ENCODE assay signal across 28 cellular contexts in the genomic region with DNA sequence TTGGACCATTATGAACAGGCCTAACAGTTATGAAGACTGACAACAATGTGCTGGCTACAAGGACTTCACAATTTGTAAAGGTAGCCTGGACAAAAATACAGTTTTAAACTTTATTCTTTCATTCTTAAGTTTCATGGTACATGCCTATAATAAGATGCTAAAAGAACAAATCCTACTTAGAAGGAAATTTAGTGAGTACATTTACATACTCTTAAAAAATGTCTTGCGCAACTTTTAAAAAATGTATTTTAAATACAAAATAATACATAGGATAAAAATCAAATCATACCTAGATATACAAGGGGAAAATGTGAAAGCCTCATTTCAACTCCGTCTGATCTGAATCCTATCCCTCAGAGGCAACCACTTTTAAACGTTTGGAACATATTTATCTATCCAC.
DNase-seq lines count a peak whose midpoint lies in the region; ATAC-seq, FAIRE-seq and TF ChIP-seq lines count a peak whose summit lies in the region.
"Had no signal": no experiment of that assay in that cellular context is flagged by ENCODE, and none has a peak within 500 bp of the region (broad histone marks: within the 10 kb centered on the region; RNA-seq: fewer than 3 reads in every experiment).

No MANE protein-coding gene starts in this region.

- TF ChIP-seq CTCF in A549 (IDR thresholded peaks at IDR 0.05), result no peak
- TF ChIP-seq CTCF in astrocyte (IDR thresholded peaks at IDR 0.05; ENCODE audit: insufficient read depth, low read depth, low read length), result no peak
- TF ChIP-seq CTCF in kidney (IDR thresholded peaks at IDR 0.05; ENCODE audit: borderline replicate concordance, extremely low read depth, insufficient read depth), result no peak
- TF ChIP-seq CTCF in smooth muscle cell (IDR thresholded peaks at IDR 0.05; ENCODE audit: borderline replicate concordance, insufficient read depth, poor library complexity, severe bottlenecking), result no peak

- no peak for TF ChIP-seq POLR2A in A549 (IDR thresholded peaks at IDR 0.05; ENCODE audit: low read length)

- H3K9me3 ChIP-seq in A549 (peaks cover 3% of the 10 kb centered on the region; the same call in 2 of the 3 replicates), astrocyte (ENCODE audit: insufficient read depth, low read depth, low read length) (no peaks in the 10 kb centered on the region), kidney (ENCODE audit: control insufficient read depth in 1 of 2, low read length in 2 of 2) (no peaks in the 10 kb centered on the region), smooth muscle cell (replicated peaks; ENCODE audit: low read depth) (peaks cover 4% of the 10 kb centered on the region)
- H3K9me3 ChIP-seq: BE2C had no signal

- H3K36me3 ChIP-seq in astrocyte (ENCODE audit: insufficient read depth, low read length) (no peaks in the 10 kb centered on the region), kidney (ENCODE audit: control insufficient read depth in 1 of 2, insufficient read depth in 2 of 2, low read length in 2 of 2) (no peaks in the 10 kb centered on the region), smooth muscle cell (ENCODE audit: low read depth) (no peaks in the 10 kb centered on the region)
- H3K36me3 ChIP-seq: BE2C, BLaER1 had no signal

- H3K4me3 ChIP-seq in A549 (no peak overlapping the region), astrocyte (ENCODE audit: insufficient read depth, low read depth, low read length) (no peak overlapping the region), kidney (ENCODE audit: low read length in 2 of 2) (no peak overlapping the region), smooth muscle cell (no peak overlapping the region)
- H3K4me3 ChIP-seq: BLaER1, GM12878 had no signal

- H3K79me2 ChIP-seq in astrocyte (ENCODE audit: insufficient read depth, low read length) (peaks cover 28% of the 10 kb centered on the region), smooth muscle cell (ENCODE audit: low read depth) (peaks cover 26% of the 10 kb centered on the region)

- H3K27ac ChIP-seq in A549 (no peak overlapping the region), astrocyte (ENCODE audit: low read depth, low read length) (no peak overlapping the region), kidney (ENCODE audit: low read depth in 2 of 2, low read length in 2 of 2) (no peak overlapping the region), smooth muscle cell (ENCODE audit: low read depth) (no peak overlapping the region)
- H3K27ac ChIP-seq: BLaER1 had no signal

- no peaks in the 10 kb centered on the region for H3K4me1 ChIP-seq in A549
- H3K4me1 ChIP-seq in astrocyte (ENCODE audit: insufficient read depth, low read length), result no peaks in the 10 kb centered on the region
- H3K4me1 ChIP-seq in kidney (ENCODE audit: control insufficient read depth in 1 of 2, insufficient read depth in 1 of 2, low read depth in 1 of 2, low read length in 2 of 2), result no peaks in the 10 kb centered on the region
- no peaks in the 10 kb centered on the region for H3K4me1 ChIP-seq in smooth muscle cell (ENCODE audit: low read depth)
- H3K4me1 ChIP-seq: BE2C, BLaER1 had no signal

- CTCF ChIA-PET in A549 (lab: Yijun Ruan, JAX), result no interaction called here

- 93% methylated on average over 3 of the region's 3 CpGs for WGBS in A549 (ENCODE audit: missing lambda C conversion rate)
- 83% methylated on average over 3 of the region's 3 CpGs for WGBS in smooth muscle cell (ENCODE audit: low lambda C conversion rate)

- H4K20me1 ChIP-seq in astrocyte (ENCODE audit: insufficient read depth, low read length) (no peaks in the 10 kb centered on the region), smooth muscle cell (ENCODE audit: low read depth) (no peaks in the 10 kb centered on the region)
- H4K20me1 ChIP-seq: BLaER1 had no signal

- POLR2A ChIA-PET in A549 (lab: Yijun Ruan, JAX), result no interaction called here

- H3K4me2 ChIP-seq in A549, result no peak overlapping the region
- no peak overlapping the region for H3K4me2 ChIP-seq in astrocyte (ENCODE audit: low read length)
- no peak overlapping the region for H3K4me2 ChIP-seq in smooth muscle cell
- H3K4me2 ChIP-seq: BLaER1 had no signal

- DNase-seq in A549 (ENCODE audit: low read depth in 1 of 2, low spot score in 1 of 2) (no peak), astrocyte (ENCODE audit: low read depth) (no peak), kidney (no peak), smooth muscle cell (lab: John Stamatoyannopoulos, UW; ENCODE audit: unreplicated experiment) (no peak), SHP77 (lab: John Stamatoyannopoulos, UW) (no peak), pons (ENCODE audit: low spot score) (no peak)
- DNase-seq: 8988T; ACHN; BE2C; C1 segment of cervical spinal cord; CD4-positive, alpha-beta memory T cell; CD4-positive, CD25-positive, alpha-beta regulatory T cell; CD8-positive, alpha-beta memory T cell; COR-L47; DMS 273 treated with DMSO at 0.1 percent for 48 hours; DMS153; DMS53; DMS79; DND-41; EL; GDM1 had no signal

- no peak for ATAC-seq in A549
- no peak for ATAC-seq in HG03280 (IDR thresholded peaks at IDR 0.05; ENCODE audit: unreplicated experiment)
- ATAC-seq: GM12878 had no signal

- no peak overlapping the region for H3K27ac Mint-ChIP-seq in astrocyte (ENCODE audit: unreplicated experiment)
- H3K27ac Mint-ChIP-seq: CD14-positive monocyte; CD4-positive, alpha-beta memory T cell; CD4-positive, CD25-positive, alpha-beta regulatory T cell; CD8-positive, alpha-beta memory T cell had no signal

- no peaks in the 10 kb centered on the region for H3K27me3 ChIP-seq in astrocyte (ENCODE audit: insufficient read depth, low read length)
- no peaks in the 10 kb centered on the region for H3K27me3 ChIP-seq in smooth muscle cell (ENCODE audit: low read depth)
- H3K27me3 ChIP-seq: BE2C, BLaER1 had no signal

- TF ChIP-seq EP300 in A549 (IDR thresholded peaks at IDR 0.05), result no peak

- no peaks in the 10 kb centered on the region for H3K4me1 Mint-ChIP-seq in astrocyte (ENCODE audit: low read depth, unreplicated experiment)
- H3K4me1 Mint-ChIP-seq: CD14-positive monocyte had no signal

- H2AFZ ChIP-seq in astrocyte (ENCODE audit: low read depth, low read length), result no peak overlapping the region
- H2AFZ ChIP-seq in smooth muscle cell (ENCODE audit: low read depth), result no peak overlapping the region

- intact Hi-C loops in kidney (cut with DNase I), result no loop called here

- no peaks in the 10 kb centered on the region for H3K27me3 Mint-ChIP-seq in astrocyte (ENCODE audit: low read depth, unreplicated experiment)
- H3K27me3 Mint-ChIP-seq: CD4-positive, alpha-beta memory T cell; CD4-positive, CD25-positive, alpha-beta regulatory T cell had no signal

- FAIRE-seq in A549 (lab: Jason Lieb, UNC) (peak; percentile 74), astrocyte (lab: Jason Lieb, UNC) (peak; percentile 50), colon (lab: Jason Lieb, UNC) (peak; percentile 10), kidney (lab: Jason Lieb, UNC) (peak; percentile 74)
- FAIRE-seq: GM12878, GM12892, GM18507 had no signal

- peaks cover 6% of the 10 kb centered on the region for H3K9me3 Mint-ChIP-seq in astrocyte (ENCODE audit: unreplicated experiment)

- H3F3A ChIP-seq in smooth muscle cell (ENCODE audit: low read depth), result no peaks in the 10 kb centered on the region

- no peak overlapping the region for H3K4me3 Mint-ChIP-seq in astrocyte (ENCODE audit: unreplicated experiment)
- H3K4me3 Mint-ChIP-seq: CD14-positive monocyte; CD4-positive, alpha-beta memory T cell; CD4-positive, CD25-positive, alpha-beta regulatory T cell; CD8-positive, alpha-beta memory T cell had no signal

- peaks cover 2% of the 10 kb centered on the region for H3K36me3 Mint-ChIP-seq in astrocyte (ENCODE audit: low read depth, unreplicated experiment)
- H3K36me3 Mint-ChIP-seq: CD14-positive monocyte had no signal

- H3K9ac ChIP-seq in astrocyte (ENCODE audit: low read length) (no peak overlapping the region), kidney (ENCODE audit: low read length in 2 of 2) (no peak overlapping the region), smooth muscle cell (ENCODE audit: low read depth) (no peak overlapping the region)
- H3K9ac ChIP-seq: BLaER1 had no signal

- no peak for TF ChIP-seq RAD21 in A549 (conservative IDR thresholded peaks at IDR 0.05 in 1 of 2, IDR thresholded peaks at IDR 0.05 in 1 of 2)

TF ChIP-seq in A549, 52 proteins besides CTCF, POLR2A, EP300 and RAD21 (continues in another document):
- TF ChIP-seq, protein P1, sequence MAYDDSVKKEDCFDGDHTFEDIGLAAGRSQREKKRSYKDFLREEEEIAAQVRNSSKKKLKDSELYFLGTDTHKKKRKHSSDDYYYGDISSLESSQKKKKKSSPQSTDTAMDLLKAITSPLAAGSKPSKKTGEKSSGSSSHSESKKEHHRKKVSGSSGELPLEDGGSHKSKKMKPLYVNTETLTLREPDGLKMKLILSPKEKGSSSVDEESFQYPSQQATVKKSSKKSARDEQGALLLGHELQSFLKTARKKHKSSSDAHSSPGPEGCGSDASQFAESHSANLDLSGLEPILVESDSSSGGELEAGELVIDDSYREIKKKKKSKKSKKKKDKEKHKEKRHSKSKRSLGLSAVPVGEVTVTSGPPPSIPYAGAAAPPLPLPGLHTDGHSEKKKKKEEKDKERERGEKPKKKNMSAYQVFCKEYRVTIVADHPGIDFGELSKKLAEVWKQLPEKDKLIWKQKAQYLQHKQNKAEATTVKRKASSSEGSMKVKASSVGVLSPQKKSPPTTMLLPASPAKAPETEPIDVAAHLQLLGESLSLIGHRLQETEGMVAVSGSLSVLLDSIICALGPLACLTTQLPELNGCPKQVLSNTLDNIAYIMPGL (CRISPR knock-in tag; IDR thresholded peaks at IDR 0.05; ENCODE audit: borderline replicate concordance), result no peak
- TF ChIP-seq ZNF302 (CRISPR knock-in tag; IDR thresholded peaks at IDR 0.05), result no peak
- no peak for TF ChIP-seq FOXS1 (CRISPR knock-in tag; IDR thresholded peaks at IDR 0.05)
- TF ChIP-seq HOXB5 (CRISPR knock-in tag; IDR thresholded peaks at IDR 0.05), result no peak
- TF ChIP-seq HOXA7 (CRISPR knock-in tag; IDR thresholded peaks at IDR 0.05), result no peak
- no peak for TF ChIP-seq RARB (CRISPR knock-in tag; IDR thresholded peaks at IDR 0.05)
- TF ChIP-seq PBX3 (IDR thresholded peaks at IDR 0.05), result no peak
- TF ChIP-seq FOSL2 (IDR thresholded peaks at IDR 0.05), result no peak
- TF ChIP-seq FOSL2 (CRISPR knock-in tag; IDR thresholded peaks at IDR 0.05), result no peak
- TF ChIP-seq SREBF2 (IDR thresholded peaks at IDR 0.05), result no peak
- no peak for TF ChIP-seq CHD4 (IDR thresholded peaks at IDR 0.05; ENCODE audit: borderline replicate concordance)
- no peak for TF ChIP-seq HDAC2 (IDR thresholded peaks at IDR 0.05)
- no peak for TF ChIP-seq ESRRA (IDR thresholded peaks at IDR 0.05; ENCODE audit: borderline replicate concordance, low read length)
